10 cellular contexts compared by ENCODE assay signal in the genomic region with DNA sequence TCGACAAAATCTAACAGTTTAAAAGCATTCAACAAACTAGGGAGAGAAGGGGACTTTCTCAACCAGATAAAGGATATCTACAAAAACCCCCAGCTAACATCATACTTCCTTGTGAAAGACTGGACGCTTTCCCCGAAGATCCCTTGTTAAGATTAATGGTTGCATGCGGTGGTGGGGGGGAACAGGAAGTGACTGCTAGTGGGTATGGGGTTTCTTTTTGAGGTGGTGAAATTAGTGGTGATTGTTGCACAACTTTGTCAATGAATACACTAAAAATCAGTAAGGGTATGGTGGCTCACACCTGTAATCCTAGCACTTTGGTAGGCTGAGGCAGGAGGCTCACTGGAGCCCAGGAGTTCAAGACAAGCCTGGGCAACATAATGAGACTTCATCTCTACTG. TPM values are rescaled to one million over a fixed set of nuclear protein-coding genes. Genes with fewer than 3 reads are reported as not detected.
DNase-seq lines count a peak whose midpoint lies in the region; ATAC-seq and TF ChIP-seq lines count a peak whose summit lies in the region.
"Had no signal": no experiment of that assay in that cellular context is flagged by ENCODE, and none has a peak within 500 bp of the region (broad histone marks: within the 10 kb centered on the region; RNA-seq: fewer than 3 reads in every experiment).

No MANE protein-coding gene starts in this region.

- peak overlapping the region in 2 of 10 donors; percentile 5 to 53 for H3K4me3 Mint-ChIP-seq in naive thymus-derived CD4-positive, alpha-beta T cell

- peaks cover 0 to 6% (median 0%) of the 10 kb centered on the region in 5 donors for H3K36me3 Mint-ChIP-seq in naive thymus-derived CD4-positive, alpha-beta T cell

- peaks cover 0 to 27% (median 4%) of the 10 kb centered on the region in 5 donors for H3K27me3 Mint-ChIP-seq in naive thymus-derived CD4-positive, alpha-beta T cell

- no peak overlapping the region for H3K4me3 ChIP-seq in NB4 (ENCODE audit: low read depth, low read length)
- H3K4me3 ChIP-seq in naive thymus-derived CD4-positive, alpha-beta T cell (ENCODE audit: low read length): no peak overlapping the region

- peaks cover 0 to 8% of the 10 kb centered on the region in 2 donors for H3K4me1 ChIP-seq in naive thymus-derived CD4-positive, alpha-beta T cell (ENCODE audit: control insufficient read depth in 2 of 2, insufficient read depth in 2 of 2, low read length in 2 of 2)

- intact Hi-C loops in naive thymus-derived CD4-positive, alpha-beta T cell (cut with micrococcal nuclease): loop anchor here in 1 of 2 donors (1.0 kb wide), 1 partner anchor 54 kb away; no protein-coding TSS in a partner anchor

- peaks cover 0 to 40% (median 7%) of the 10 kb centered on the region in 7 donors for H3K4me1 Mint-ChIP-seq in naive thymus-derived CD4-positive, alpha-beta T cell

- TF ChIP-seq CTCF in NB4 (IDR thresholded peaks at IDR 0.05; ENCODE audit: low read depth, low read length): no peak

- ATAC-seq in naive thymus-derived CD4-positive, alpha-beta T cell: peak; percentile 60
- ATAC-seq in HG02588 (IDR thresholded peaks at IDR 0.05; ENCODE audit: unreplicated experiment) (no peak), HG03175 (IDR thresholded peaks at IDR 0.05; ENCODE audit: unreplicated experiment) (no peak)
- ATAC-seq: HCT116 had no signal

- H3K36me3 ChIP-seq in naive thymus-derived CD4-positive, alpha-beta T cell (ENCODE audit: control insufficient read depth in 2 of 3, insufficient read depth in 3 of 3, low read length in 3 of 3): no peaks in the 10 kb centered on the region

- DNase-seq in CD1c-positive myeloid dendritic cell (ENCODE audit: extremely low spot score) (peak; percentile 89), NB4 (ENCODE audit: low read depth) (peak; percentile 96), NCI-H1694 (lab: John Stamatoyannopoulos, UW) (no peak), H4 (ENCODE audit: low spot score) (no peak)
- peak; percentile 65 to 68 for DNase-seq in activated T-cell treated with anti-CD3 and anti-CD28 coated beads, Interleukin-2, amount 50 U/mL, for 48 hours
- DNase-seq in naive thymus-derived CD4-positive, alpha-beta T cell: peak in 5 of 9 donors; percentile 5 to 39 (median 16)
- DNase-seq: NCI-H2081 treated with DMSO at 0.1 percent for 48 hours had no signal

- H3K9me3 Mint-ChIP-seq in naive thymus-derived CD4-positive, alpha-beta T cell: peaks cover 0 to 4% (median 0%) of the 10 kb centered on the region in 11 donors

- peak overlapping the region in 1 of 9 donors; percentile 11 for H3K27ac Mint-ChIP-seq in naive thymus-derived CD4-positive, alpha-beta T cell

- no peak for TF ChIP-seq POLR2A in NB4 (IDR thresholded peaks at IDR 0.05; ENCODE audit: extremely low read depth, insufficient read length)

- H3K9me3 ChIP-seq in naive thymus-derived CD4-positive, alpha-beta T cell (ENCODE audit: control insufficient read depth in 2 of 3, low read length in 3 of 3): no peaks in the 10 kb centered on the region

- H3K27me3 ChIP-seq in naive thymus-derived CD4-positive, alpha-beta T cell (ENCODE audit: control insufficient read depth in 2 of 2, insufficient read depth in 2 of 2, low read length in 2 of 2): no peaks in the 10 kb centered on the region

- CTCF ChIA-PET in naive thymus-derived CD4-positive, alpha-beta T cell (lab: Charles Lee): interaction anchor here (1.1 kb wide), 1 partner anchor 23 kb away, joined by 3 read pairs; no protein-coding TSS in a partner anchor

- no peak overlapping the region for H3K27ac ChIP-seq in naive thymus-derived CD4-positive, alpha-beta T cell (ENCODE audit: low read depth, low read length)

- POLR2A ChIA-PET in naive thymus-derived CD4-positive, alpha-beta T cell (lab: Charles Lee): no interaction called here

RNA-seq across cellular contexts. Expression of gene EYA3, which starts 26.9 kb away (rescaled TPM):
- total RNA-seq in naive thymus-derived CD4-positive, alpha-beta T cell: 10 to 100 TPM; 14.5 to 31.7 (median 19.2) TPM
- polyA plus RNA-seq in naive thymus-derived CD4-positive, alpha-beta T cell: 1 to 10 TPM; 4.9 to 6.3 TPM
- 8.2 and 9.2 TPM in 2 replicates for total RNA-seq in H4 (2014; rRNA removed; shearing (Covaris generic))

Comparison
In these comparisons a context has a peak if more than half of its experiments do, and no peak if none do; other contexts are left out.
1. DNase-seq: peak in CD1c-positive myeloid dendritic cell (single experiment), NB4 (single experiment), activated T-cell treated with anti-CD3 and anti-CD28 coated beads, Interleukin-2, amount 50 U/mL, for 48 hours (2 of 2) and naive thymus-derived CD4-positive, alpha-beta T cell (5 of 9); none in NCI-H1694 (single experiment) and H4 (single experiment).